Comparison of ENCODE assay signal across 8 cellular contexts in genomic region chr13:50685491-50685890, GRCh38.
DNase-seq lines count a peak whose midpoint lies in the region; ATAC-seq and TF ChIP-seq lines count a peak whose summit lies in the region.

No MANE protein-coding gene starts in this region.

- no peak overlapping the region for H3K4me3 ChIP-seq in mammary epithelial cell (replicated peaks in 1 of 3; ENCODE audit: insufficient read depth in 1 of 3, low read depth in 2 of 3, low read length in 3 of 3)
- H3K4me3 ChIP-seq in left lung = no peak overlapping the region
- no peak overlapping the region for H3K4me3 ChIP-seq in uterus

- TF ChIP-seq POLR2A in uterus (IDR thresholded peaks at IDR 0.05) = no peak

- H3K9me3 ChIP-seq in mammary epithelial cell (replicated peaks; ENCODE audit: insufficient read depth, low read length) (no peaks in the 10 kb centered on the region), left lung (no peaks in the 10 kb centered on the region), uterus (no peaks in the 10 kb centered on the region)

- H2AFZ ChIP-seq in mammary epithelial cell (ENCODE audit: low read depth, low read length) = peak overlapping the region; percentile 58

- TF ChIP-seq CTCF in mammary epithelial cell (conservative IDR thresholded peaks at IDR 0.05 in 1 of 2, IDR thresholded peaks at IDR 0.05 in 1 of 2; ENCODE audit: extremely low read depth in 1 of 2, insufficient read depth in 1 of 2, low read depth in 1 of 2, low read length in 2 of 2) (no peak), left lung (IDR thresholded peaks at IDR 0.05) (no peak), uterus (IDR thresholded peaks at IDR 0.05) (no peak)

- ATAC-seq in left lung = peak; percentile 47

- dilution Hi-C loops in mammary epithelial cell (cut with HindIII; ENCODE audit: low sequenced_read_pairs) = no loop called here

- no peaks in the 10 kb centered on the region for H4K20me1 ChIP-seq in mammary epithelial cell (ENCODE audit: insufficient read depth, low read length)

- H3K79me2 ChIP-seq in mammary epithelial cell (ENCODE audit: insufficient read depth, low read length) = no peaks in the 10 kb centered on the region

- in situ Hi-C loops in mammary epithelial cell (cut with MboI; ENCODE audit: low sequenced_read_pairs in 2 of 2) = no loop called here

- BruUV-seq in mammary epithelial cell (replicated peaks; lab: Mats Ljungman, UMichigan) = no TSS peak

- peak overlapping the region; percentile 41 for H3K4me2 ChIP-seq in mammary epithelial cell (ENCODE audit: insufficient read depth, low read depth, low read length)

- CTCF ChIA-PET in mammary epithelial cell (lab: Charles Lee; ENCODE audit: low non-redundant PET) = no interaction called here

- DNase-seq in SHP77 treated with DMSO at 0.1 percent for 48 hours (lab: John Stamatoyannopoulos, UW) (peak; percentile 11), SHP77 (lab: John Stamatoyannopoulos, UW) (no peak), mammary epithelial cell (peak; percentile 67), left lung (no peak), uterus (peak; percentile 21 to 30), GM19238 (ENCODE audit: insufficient read length, low spot score) (no peak), activated T-cell treated with anti-CD3 and anti-CD28 coated beads for 4 hours (no peak), GF-D8 (lab: John Stamatoyannopoulos, UW) (no peak)

- H3K27ac ChIP-seq in mammary epithelial cell (ENCODE audit: insufficient read depth, low read depth, low read length) (no peak overlapping the region), left lung (peak overlapping the region; percentile 13 to 47), uterus (peak overlapping the region in 1 of 2 donors; percentile 9)

- intact Hi-C loops in mammary epithelial cell (cut with micrococcal nuclease) = loop anchor here (10.0 kb wide), 1 partner anchor 229 kb away; no protein-coding TSS in a partner anchor
- intact Hi-C loops in left lung (cut with DNase I) = no loop called here
- intact Hi-C loops in uterus (cut with DNase I; ENCODE audit: low total_unique reads) = no loop called here

- H3K9ac ChIP-seq in mammary epithelial cell (ENCODE audit: insufficient read depth, low read length) = no peak overlapping the region

- H3K36me3 ChIP-seq in mammary epithelial cell (ENCODE audit: insufficient read depth, low read length) (no peaks in the 10 kb centered on the region), left lung (no peaks in the 10 kb centered on the region), uterus (no peaks in the 10 kb centered on the region)

- peaks cover 7% of the 10 kb centered on the region for H3K4me1 ChIP-seq in mammary epithelial cell (ENCODE audit: insufficient read depth, low read length)
- no peaks in the 10 kb centered on the region for H3K4me1 ChIP-seq in left lung
- no peaks in the 10 kb centered on the region for H3K4me1 ChIP-seq in uterus

- no peaks in the 10 kb centered on the region for H3K27me3 ChIP-seq in mammary epithelial cell (ENCODE audit: insufficient read depth, low read length)
- H3K27me3 ChIP-seq in left lung = no peaks in the 10 kb centered on the region
- no peaks in the 10 kb centered on the region for H3K27me3 ChIP-seq in uterus

- whole genome bisulfite sequencing in mammary epithelial cell (ENCODE audit: low coverage, missing lambda C conversion rate) = 17% methylated on average over 3 of the region's 3 CpGs

Comparison
In these comparisons a context has a peak if more than half of its experiments do, and no peak if none do; other contexts are left out.
1. DNase-seq: peak in SHP77 treated with DMSO at 0.1 percent for 48 hours (single experiment), mammary epithelial cell (single experiment) and uterus (2 of 2); none in SHP77 (0 of 2), left lung (0 of 2), GM19238 (single experiment), activated T-cell treated with anti-CD3 and anti-CD28 coated beads for 4 hours (single experiment) and GF-D8 (single experiment).